1 cellular context compared by ENCODE assay signal in genomic region chr5:86572825-86573224, GRCh38.
TF ChIP-seq lines count a peak whose summit lies in the region.

No MANE protein-coding gene starts in this region.

TF ChIP-seq in K562, 482 proteins besides CTCF, POLR2A, EP300 and RAD21 (continues in another document):
- TF ChIP-seq CLOCK (CRISPR knock-in tag; IDR thresholded peaks at IDR 0.05; ENCODE audit: borderline replicate concordance) = no peak
- no peak for TF ChIP-seq SMAD3 (CRISPR knock-in tag; conservative IDR thresholded peaks at IDR 0.05)
- TF ChIP-seq SMARCA5 (IDR thresholded peaks at IDR 0.05) = no peak
- no peak for TF ChIP-seq POLR2G (IDR thresholded peaks at IDR 0.05; ENCODE audit: low read depth, low read length)
- no peak for TF ChIP-seq FOXO4 (CRISPR knock-in tag; IDR thresholded peaks at IDR 0.05)
- no peak for TF ChIP-seq CC2D1A (IDR thresholded peaks at IDR 0.05)
- TF ChIP-seq E2F4 (CRISPR knock-in tag; IDR thresholded peaks at IDR 0.05; ENCODE audit: low read depth) = no peak
- no peak for TF ChIP-seq ZNF551 (CRISPR knock-in tag; IDR thresholded peaks at IDR 0.05)
- no peak for TF ChIP-seq ZNF197 (CRISPR knock-in tag; IDR thresholded peaks at IDR 0.05; ENCODE audit: low read depth)
- TF ChIP-seq DMBX1 (CRISPR knock-in tag; IDR thresholded peaks at IDR 0.05; ENCODE audit: borderline replicate concordance) = peak; percentile 69
- no peak for TF ChIP-seq ATF1 (CRISPR knock-in tag; IDR thresholded peaks at IDR 0.05)
- TF ChIP-seq ATF1 (tag; IDR thresholded peaks at IDR 0.05) = no peak
- no peak for TF ChIP-seq ZNF518B (CRISPR knock-in tag; IDR thresholded peaks at IDR 0.05)
- TF ChIP-seq COPS2 (conservative IDR thresholded peaks at IDR 0.05) = no peak
- TF ChIP-seq AFF4 (CRISPR knock-in tag; IDR thresholded peaks at IDR 0.05) = no peak
- no peak for TF ChIP-seq OTX1 (CRISPR knock-in tag; IDR thresholded peaks at IDR 0.05)
- TF ChIP-seq EP400 (IDR thresholded peaks at IDR 0.05) = no peak
- no peak for TF ChIP-seq MED1 (CRISPR knock-in tag; IDR thresholded peaks at IDR 0.05; ENCODE audit: borderline replicate concordance)
- peak; percentile 81 for TF ChIP-seq PTTG1 (tag; IDR thresholded peaks at IDR 0.05; ENCODE audit: low read depth)
- peak; percentile 68; the same call in 1 of the 2 replicates for TF ChIP-seq BACH1 (tag; IDR thresholded peaks at IDR 0.05)
- no peak for TF ChIP-seq NELFE (IDR thresholded peaks at IDR 0.05; ENCODE audit: insufficient read depth, insufficient read length)
- TF ChIP-seq ETV5 (CRISPR knock-in tag; IDR thresholded peaks at IDR 0.05; ENCODE audit: low read depth) = no peak
- TF ChIP-seq ARID2 (IDR thresholded peaks at IDR 0.05) = no peak
- TF ChIP-seq SRSF1 (IDR thresholded peaks at IDR 0.05; ENCODE audit: low read depth, low read length) = no peak
- no peak for TF ChIP-seq ATF7 (IDR thresholded peaks at IDR 0.05)
- no peak for TF ChIP-seq SUPT5H (IDR thresholded peaks at IDR 0.05)
- no peak for TF ChIP-seq ZNF740 (CRISPR knock-in tag; IDR thresholded peaks at IDR 0.05)
- peak in 1 of 2 experiments; percentile 86; a peak in 2 of 4 replicates for TF ChIP-seq ZNF740 (tag; IDR thresholded peaks at IDR 0.05)
- no peak for TF ChIP-seq ZNF75A (CRISPR knock-in tag; IDR thresholded peaks at IDR 0.05)
- no peak for TF ChIP-seq NRF1 (conservative IDR thresholded peaks at IDR 0.05 in 1 of 2, IDR thresholded peaks at IDR 0.05 in 1 of 2)
- TF ChIP-seq ZNF79 (CRISPR knock-in tag; IDR thresholded peaks at IDR 0.05; ENCODE audit: low read depth) = no peak
- peak; percentile 70 for TF ChIP-seq CREB3 (tag; conservative IDR thresholded peaks at IDR 0.05; ENCODE audit: low read depth)
- peak; percentile 69; the same call in 1 of the 2 replicates for TF ChIP-seq IRF9 (tag; IDR thresholded peaks at IDR 0.05)
- TF ChIP-seq ZNF717 (CRISPR knock-in tag; IDR thresholded peaks at IDR 0.05) = no peak
- TF ChIP-seq ZBTB12 (CRISPR knock-in tag; IDR thresholded peaks at IDR 0.05) = no peak
- TF ChIP-seq SMARCA4 (IDR thresholded peaks at IDR 0.05) = no peak
- TF ChIP-seq GTF2E2 (tag; IDR thresholded peaks at IDR 0.05) = no peak
- no peak for TF ChIP-seq HDAC3 (IDR thresholded peaks at IDR 0.05; ENCODE audit: borderline replicate concordance, partially characterized antibody)
- TF ChIP-seq NFIX (CRISPR knock-in tag; IDR thresholded peaks at IDR 0.05; ENCODE audit: low read depth) = no peak
- no peak for TF ChIP-seq ZNF707 (CRISPR knock-in tag; conservative IDR thresholded peaks at IDR 0.05)
- no peak for TF ChIP-seq ZNF395 (CRISPR knock-in tag; IDR thresholded peaks at IDR 0.05)
- TF ChIP-seq CCAR2 (IDR thresholded peaks at IDR 0.05; ENCODE audit: low read depth, low read length) = no peak
- no peak for TF ChIP-seq MYC (IDR thresholded peaks at IDR 0.05; ENCODE audit: low read depth, low read length)
- TF ChIP-seq MYC (CRISPR knock-in tag; IDR thresholded peaks at IDR 0.05; ENCODE audit: borderline replicate concordance, low read depth) = no peak
- TF ChIP-seq ZBTB5 (IDR thresholded peaks at IDR 0.05) = no peak
